In genomic region chr22:42895087-42895486, GRCh38 we compare ENCODE assay signal across 9 cellular contexts. TPM values are rescaled to one million over a fixed set of nuclear protein-coding genes. Genes with fewer than 3 reads are reported as not detected.
DNase-seq lines count a peak whose midpoint lies in the region; ATAC-seq, FAIRE-seq and TF ChIP-seq lines count a peak whose summit lies in the region.
"Had no signal": no experiment of that assay in that cellular context is flagged by ENCODE, and none has a peak within 500 bp of the region (broad histone marks: within the 10 kb centered on the region; RNA-seq: fewer than 3 reads in every experiment).

No MANE protein-coding gene starts in this region.

- H3K4me2 ChIP-seq in GM12878 (ENCODE audit: control insufficient read depth, insufficient read depth) = peak overlapping the region; percentile 72

- TF ChIP-seq CTCF in GM12878 (IDR thresholded peaks at IDR 0.05 in 2 of 3, conservative IDR thresholded peaks at IDR 0.05 in 1 of 3; ENCODE audit: control insufficient read depth in 2 of 3, extremely low read depth in 1 of 3, insufficient read depth in 1 of 3, low read depth in 3 of 3, low read length in 3 of 3) (no peak), gastrocnemius medialis (IDR thresholded peaks at IDR 0.05 in 4 of 5, conservative IDR thresholded peaks at IDR 0.05 in 1 of 5) (no peak)

- ATAC-seq in GM12878 (peak; percentile 81), gastrocnemius medialis (no peak), GM18867 (IDR thresholded peaks at IDR 0.05; ENCODE audit: unreplicated experiment) (no peak)

- POLR2A ChIA-PET in GM12878 (lab: Charles Lee) = interaction anchor here (0.7 to 2.4 kb wide), 5 partner anchors 11 to 118 kb away, joined by 3 to 15 read pairs (median 4); no protein-coding TSS in a partner anchor

- RAD21 ChIA-PET in GM12878 (lab: Charles Lee; ENCODE audit: unreplicated experiment) = interaction anchor here (0.9 to 3.6 kb wide), 18 partner anchors 18 to 138 kb away, joined by 3 to 16 read pairs (median 6); partner anchors contain the start of gene PACSIN2

- peaks cover 5 to 7% of the 10 kb centered on the region in 2 experiments; a peak in 3 of 4 replicates for H3K36me3 ChIP-seq in GM12878 (ENCODE audit: control insufficient read depth in 2 of 2, insufficient read depth in 2 of 2, low read length in 1 of 2)
- H3K36me3 ChIP-seq in gastrocnemius medialis = peaks cover 0 to 8% of the 10 kb centered on the region in 2 donors
- H3K36me3 ChIP-seq: breast epithelium had no signal

- H3K27me3 ChIP-seq in GM12878 (replicated peaks in 1 of 2; ENCODE audit: control insufficient read depth in 2 of 2, insufficient read depth in 2 of 2, low read length in 1 of 2) (no peaks in the 10 kb centered on the region), gastrocnemius medialis (no peaks in the 10 kb centered on the region)
- H3K27me3 ChIP-seq: breast epithelium had no signal

- in situ Hi-C loops in GM12878 (cut with MboI) = no loop called here
- in situ Hi-C loops in gastrocnemius medialis (cut with MboI; ENCODE audit: low sequenced_read_pairs in 4 of 4) = no loop called here

- H2AFZ ChIP-seq in GM12878 (ENCODE audit: control insufficient read depth, low read depth, low read length) = 0 out of 2 replicates have a peak overlapping the region, but pooled peaks have one; percentile 5

- no peak for TF ChIP-seq RAD21 in GM12878 (IDR thresholded peaks at IDR 0.05; ENCODE audit: insufficient read depth, low read depth, low read length)

- H3K4me3 ChIP-seq in GM12878 (no peak overlapping the region), gastrocnemius medialis (no peak overlapping the region)
- H3K4me3 ChIP-seq: breast epithelium had no signal

- no peak for TF ChIP-seq EP300 in GM12878 (IDR thresholded peaks at IDR 0.05; ENCODE audit: borderline replicate concordance in 1 of 2, control insufficient read depth in 1 of 2, low read depth in 2 of 2, low read length in 2 of 2)

- CTCF ChIA-PET in GM12878 (lab: Yijun Ruan, JAX) = interaction anchor here (1.0 to 5.1 kb wide), 11 partner anchors 15 to 166 kb away, joined by 3 to 19 read pairs (median 3); no protein-coding TSS in a partner anchor

- peak overlapping the region; percentile 10; the same call in 1 of the 2 replicates for H3K9ac ChIP-seq in GM12878 (ENCODE audit: control insufficient read depth, insufficient read depth, low read length)

- H4K20me1 ChIP-seq in GM12878 (ENCODE audit: control insufficient read depth, insufficient read depth) = no peaks in the 10 kb centered on the region

- no TSS peak for BruUV-seq in GM12878 (replicated peaks; lab: Mats Ljungman, UMichigan)

- SMC1A ChIA-PET in GM12878 (lab: Charles Lee; ENCODE audit: uncharacterized antibody, unreplicated experiment) = interaction anchor here (0.7 to 3.8 kb wide), 18 partner anchors 12 to 139 kb away, joined by 3 to 18 read pairs (median 4); no protein-coding TSS in a partner anchor

- intact Hi-C loops in GM12878 (cut with micrococcal nuclease; ENCODE audit: unreplicated experiment) (no loop called here), gastrocnemius medialis (cut with DNase I; ENCODE audit: low total_unique reads) (no loop called here)

- H3K79me2 ChIP-seq in GM12878 (ENCODE audit: control insufficient read depth, insufficient read depth, low read length) = peaks cover 32% of the 10 kb centered on the region

- 2% methylated on average over 7 of the region's 7 CpGs for whole genome bisulfite sequencing in GM12878 (ENCODE audit: insufficient coverage, insufficient replicate concordance, low lambda C conversion rate, missing lambda C conversion rate)

- FAIRE-seq in GM12878 (lab: Jason Lieb, UNC) = peak; percentile 91

- DNase-seq in activated CD4-positive, alpha-beta T cell treated with anti-CD3 and anti-CD28 coated beads for 48 hours = peak; percentile 35
- no peak for DNase-seq in activated CD4-positive, alpha-beta T cell treated with anti-CD3 and anti-CD28 coated beads for 4 hours
- peak; percentile 51 to 52 for DNase-seq in Kasumi-1 (lab: John Stamatoyannopoulos, UW)
- peak; percentile 76 for DNase-seq in GM12878 (ENCODE audit: low read depth, low spot score)
- no peak for DNase-seq in gastrocnemius medialis
- no peak for DNase-seq in NCI-H345 treated with DMSO at 0.1 percent for 48 hours (lab: John Stamatoyannopoulos, UW; ENCODE audit: unreplicated experiment)
- DNase-seq in COLO829 (ENCODE audit: low spot score) = no peak

- TF ChIP-seq POLR2A in GM12878 (IDR thresholded peaks at IDR 0.05; ENCODE audit: low read depth, low read length) = no peak
- TF ChIP-seq POLR2A in gastrocnemius medialis (IDR thresholded peaks at IDR 0.05) = no peak

- H3K9me3 ChIP-seq in GM12878 (replicated peaks; ENCODE audit: control insufficient read depth, insufficient read depth, low read length) = no peaks in the 10 kb centered on the region
- H3K9me3 ChIP-seq in gastrocnemius medialis = no peaks in the 10 kb centered on the region
- H3K9me3 ChIP-seq: breast epithelium had no signal

- H3K27ac ChIP-seq in GM12878 (ENCODE audit: control insufficient read depth, insufficient read depth) = peak overlapping the region; percentile 69
- H3K27ac ChIP-seq in gastrocnemius medialis = peak overlapping the region; percentile 43 to 87 (median 62)

- H3K4me1 ChIP-seq in GM12878 (ENCODE audit: control insufficient read depth, insufficient read depth, low read length) = peaks cover 68% of the 10 kb centered on the region
- H3K4me1 ChIP-seq in gastrocnemius medialis = peaks cover 50 to 56% of the 10 kb centered on the region in 2 donors
- H3K4me1 ChIP-seq: breast epithelium had no signal

TF ChIP-seq in GM12878, 131 proteins besides CTCF, POLR2A, EP300 and RAD21 (continues in another document):
- TF ChIP-seq ZBED1 (IDR thresholded peaks at IDR 0.05; ENCODE audit: borderline replicate concordance) (peak; percentile 62; the same call in 1 of the 2 replicates), IKZF1 (conservative IDR thresholded peaks at IDR 0.05) (peak; percentile 85), ETV6 (conservative IDR thresholded peaks at IDR 0.05 in 1 of 2, IDR thresholded peaks at IDR 0.05 in 1 of 2; ENCODE audit: borderline replicate concordance in 1 of 2, low read depth in 1 of 2) (peak in 1 of 2 experiments; percentile 98; a peak in 2 of 4 replicates), NFYA (IDR thresholded peaks at IDR 0.05; ENCODE audit: borderline replicate concordance, low read depth, low read length) (no peak), CREM (IDR thresholded peaks at IDR 0.05; ENCODE audit: low read depth) (peak; percentile 45; the same call in 1 of the 2 replicates), PML (IDR thresholded peaks at IDR 0.05; ENCODE audit: low read length) (no peak), GABPA (IDR thresholded peaks at IDR 0.05; ENCODE audit: low read depth) (peak; percentile 43; the same call in 1 of the 2 replicates), STAT3 (IDR thresholded peaks at IDR 0.05; ENCODE audit: low read depth, low read length) (no peak)
- TF ChIP-seq, protein P1, sequence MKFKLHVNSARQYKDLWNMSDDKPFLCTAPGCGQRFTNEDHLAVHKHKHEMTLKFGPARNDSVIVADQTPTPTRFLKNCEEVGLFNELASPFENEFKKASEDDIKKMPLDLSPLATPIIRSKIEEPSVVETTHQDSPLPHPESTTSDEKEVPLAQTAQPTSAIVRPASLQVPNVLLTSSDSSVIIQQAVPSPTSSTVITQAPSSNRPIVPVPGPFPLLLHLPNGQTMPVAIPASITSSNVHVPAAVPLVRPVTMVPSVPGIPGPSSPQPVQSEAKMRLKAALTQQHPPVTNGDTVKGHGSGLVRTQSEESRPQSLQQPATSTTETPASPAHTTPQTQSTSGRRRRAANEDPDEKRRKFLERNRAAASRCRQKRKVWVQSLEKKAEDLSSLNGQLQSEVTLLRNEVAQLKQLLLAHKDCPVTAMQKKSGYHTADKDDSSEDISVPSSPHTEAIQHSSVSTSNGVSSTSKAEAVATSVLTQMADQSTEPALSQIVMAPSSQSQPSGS (IDR thresholded peaks at IDR 0.05; ENCODE audit: low read length) = peak; percentile 45; the same call in 1 of the 2 replicates
- TF ChIP-seq, protein P2, sequence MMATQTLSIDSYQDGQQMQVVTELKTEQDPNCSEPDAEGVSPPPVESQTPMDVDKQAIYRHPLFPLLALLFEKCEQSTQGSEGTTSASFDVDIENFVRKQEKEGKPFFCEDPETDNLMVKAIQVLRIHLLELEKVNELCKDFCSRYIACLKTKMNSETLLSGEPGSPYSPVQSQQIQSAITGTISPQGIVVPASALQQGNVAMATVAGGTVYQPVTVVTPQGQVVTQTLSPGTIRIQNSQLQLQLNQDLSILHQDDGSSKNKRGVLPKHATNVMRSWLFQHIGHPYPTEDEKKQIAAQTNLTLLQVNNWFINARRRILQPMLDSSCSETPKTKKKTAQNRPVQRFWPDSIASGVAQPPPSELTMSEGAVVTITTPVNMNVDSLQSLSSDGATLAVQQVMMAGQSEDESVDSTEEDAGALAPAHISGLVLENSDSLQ (IDR thresholded peaks at IDR 0.05) = peak; percentile 33

RNA-seq across cellular contexts. Expression of gene ARFGAP3, which starts 38.0 kb away (rescaled TPM):
- 26.0 and 27.5 TPM in 2 replicates for total RNA-seq in GM12878 (2013; cell fraction: nucleolus; rRNA removed)
- total RNA-seq in GM12878 (2014; rRNA removed) (29.7 and 32.8 TPM in 2 replicates), GM12878 (2014; rRNA removed; fragmentation: Illumina TruSeq; extraction: Trizol) (40.9 and 41.2 TPM in 2 replicates), GM12878 (2021) (30.6 and 31.3 TPM in 2 replicates), gastrocnemius medialis (10 to 100 TPM; 28.2 to 43.8 (median 36.0) TPM)
- 24.6 TPM for polyA plus RNA-seq in GM12878 (2011; ENCODE audit: low read depth)
- polyA plus RNA-seq in GM12878 (2011; rRNA removed) (37.0 and 38.5 TPM in 2 replicates), GM12878 (2014; fragmentation: Illumina TruSeq; extraction: Trizol) (39.9 and 40.8 TPM in 2 replicates), GM12878 (2014; fragmentation: Nextera tagmentation; extraction: Ambion mirVana) (10 to 100 TPM; 39.1 to 42.0 TPM), GM12878 (2014; rRNA removed) (29.8 and 34.5 TPM in 2 replicates), GM12878 (2016; fragmentation: Nextera tagmentation; extraction: Ambion mirVana) (10 to 100 TPM; 43.6 to 50.8 TPM)
- 24.0 and 24.7 TPM in 2 replicates for polyA plus RNA-seq in GM12878 (2011; cell fraction: cytosol; rRNA removed)
- polyA plus RNA-seq in GM12878 (2011; cell fraction: nucleus; rRNA removed) = 23.9 and 27.9 TPM in 2 replicates
- polyA plus RNA-seq in GM12878 (2012) = 37.6 and 38.4 TPM in 2 replicates
- 31.3 and 32.5 TPM in 2 replicates for polyA minus RNA-seq in GM12878 (2011; rRNA and poly(A)+ RNA removed)
- 8.3 and 15.9 TPM in 2 replicates for polyA minus RNA-seq in GM12878 (2011; cell fraction: cytosol; rRNA and poly(A)+ RNA removed)
- polyA minus RNA-seq in GM12878 (2011; cell fraction: nucleus; rRNA and poly(A)+ RNA removed) = 11.7 and 21.0 TPM in 2 replicates

Comparison
In these comparisons a context has a peak if more than half of its experiments do, and no peak if none do; other contexts are left out.
1. DNase-seq: peak in activated CD4-positive, alpha-beta T cell treated with anti-CD3 and anti-CD28 coated beads for 48 hours (single experiment), Kasumi-1 (2 of 2) and GM12878 (single experiment); none in activated CD4-positive, alpha-beta T cell treated with anti-CD3 and anti-CD28 coated beads for 4 hours (0 of 2), gastrocnemius medialis (0 of 2), NCI-H345 treated with DMSO at 0.1 percent for 48 hours (single experiment) and COLO829 (single experiment).